ENCODE assay signal across 1 cellular context in genomic region chr3:129556358-129556695, GRCh38.
TF ChIP-seq lines count a peak whose summit lies in the region.

No MANE protein-coding gene starts in this region.

TF ChIP-seq in IMR-90, 13 proteins besides CTCF, POLR2A, EP300 and RAD21:
- TF ChIP-seq MAFK (IDR thresholded peaks at IDR 0.05; ENCODE audit: low read depth, low read length) (no peak), RFX5 (IDR thresholded peaks at IDR 0.05; ENCODE audit: low read depth, low read length) (no peak), NFE2L2 (IDR thresholded peaks at IDR 0.05; ENCODE audit: low read depth, low read length) (no peak)
